Comparison of ENCODE assay signal across 2 cellular contexts in genomic region chrX:149541521-149542047, GRCh38.
TF ChIP-seq lines count a peak whose summit lies in the region.

No MANE protein-coding gene starts in this region.

TF ChIP-seq in SK-N-SH, 30 proteins besides CTCF, POLR2A, EP300 and RAD21:
- TF ChIP-seq SMC3 (IDR thresholded peaks at IDR 0.05; ENCODE audit: low read depth, low read length) (no peak), PBX3 (IDR thresholded peaks at IDR 0.05) (no peak), USF1 (IDR thresholded peaks at IDR 0.05; ENCODE audit: borderline replicate concordance, low read depth) (no peak), GABPA (IDR thresholded peaks at IDR 0.05; ENCODE audit: low read depth) (no peak), MEF2A (IDR thresholded peaks at IDR 0.05; ENCODE audit: borderline replicate concordance, low read depth) (no peak), JUND (IDR thresholded peaks at IDR 0.05) (no peak), SIN3A (IDR thresholded peaks at IDR 0.05; ENCODE audit: borderline replicate concordance, low read depth, low read length) (no peak), IRF3 (IDR thresholded peaks at IDR 0.05; ENCODE audit: low read depth, low read length) (no peak), NFIC (IDR thresholded peaks at IDR 0.05; ENCODE audit: borderline replicate concordance) (no peak), POLR2AphosphoS5 (IDR thresholded peaks at IDR 0.05; ENCODE audit: low read depth, low read length) (no peak), FOSL2 (IDR thresholded peaks at IDR 0.05; ENCODE audit: borderline replicate concordance, low read depth) (no peak), FOXJ3 (CRISPR knock-in tag; IDR thresholded peaks at IDR 0.05) (no peak)

TF ChIP-seq in SK-N-SH treated with all-trans-retinoic acid at 6 μM for 48 hours, 23 proteins besides CTCF, POLR2A, EP300 and RAD21:
- TF ChIP-seq CREB5 (CRISPR knock-in tag; IDR thresholded peaks at IDR 0.05; ENCODE audit: low read depth) = no peak
- TF ChIP-seq TOX (CRISPR knock-in tag; IDR thresholded peaks at IDR 0.05; ENCODE audit: borderline replicate concordance) = no peak
- TF ChIP-seq CSDC2 (CRISPR knock-in tag; IDR thresholded peaks at IDR 0.05) = no peak
